In genomic region chr15:69576948-69577351, GRCh38 we compare ENCODE assay signal across 17 cellular contexts.
DNase-seq lines count a peak whose midpoint lies in the region; ATAC-seq and TF ChIP-seq lines count a peak whose summit lies in the region.
"Had no signal": no experiment of that assay in that cellular context is flagged by ENCODE, and none has a peak within 500 bp of the region (broad histone marks: within the 10 kb centered on the region; RNA-seq: fewer than 3 reads in every experiment).

No MANE protein-coding gene starts in this region.

- intact Hi-C loops in body of pancreas (cut with DNase I) = loop anchor here (10.0 kb wide), 1 partner anchor 908 kb away; no protein-coding TSS in a partner anchor
- intact Hi-C loops in sciatic nerve (cut with DNase I) = loop anchor here (10.0 kb wide), 1 partner anchor 898 kb away; no protein-coding TSS in a partner anchor

- WGBS in body of pancreas, 2 donors = 60 to 62% methylated on average over 2 to 4 of the region's 4 CpGs

- H3K4me1 ChIP-seq in body of pancreas = peaks cover 46% of the 10 kb centered on the region
- H3K4me1 ChIP-seq: parathyroid adenoma, testis had no signal

- TF ChIP-seq CTCF in 22Rv1 (IDR thresholded peaks at IDR 0.05) (0 out of 2 replicates have a peak, but pooled peaks have one; percentile 7), body of pancreas (IDR thresholded peaks at IDR 0.05) (peak in 1 of 7 experiments; percentile 9)

- no peaks in the 10 kb centered on the region for H3K27me3 ChIP-seq in body of pancreas
- H3K27me3 ChIP-seq: testis had no signal

- ATAC-seq in body of pancreas (peak; percentile 23), sciatic nerve (no peak)
- ATAC-seq: activated naive CD8-positive, alpha-beta T cell treated with anti-CD3 and anti-CD28 coated beads, Interleukin-2, amount 50 U/mL, for 24 hours; K562 had no signal

- no peak for TF ChIP-seq POLR2A in body of pancreas (IDR thresholded peaks at IDR 0.05)

- H3K4me3 ChIP-seq in body of pancreas = no peak overlapping the region
- H3K4me3 ChIP-seq: cardiac muscle cell, K562, skin epidermis, testis had no signal

- H3K36me3 ChIP-seq in body of pancreas (replicated peaks in 1 of 2; ENCODE audit: insufficient read depth in 1 of 2, low read depth in 2 of 2) = no peaks in the 10 kb centered on the region
- H3K36me3 ChIP-seq: cardiac muscle cell had no signal

- DNase-seq in COR-L47 (lab: John Stamatoyannopoulos, UW) (peak; percentile 49), NCI-H2196 treated with DMSO at 0.1 percent for 48 hours (lab: John Stamatoyannopoulos, UW; ENCODE audit: unreplicated experiment) (peak; percentile 68), body of pancreas (peak; percentile 37 to 78 (median 66)), globus pallidus (ENCODE audit: low spot score) (no peak), NCI-H1436 (lab: John Stamatoyannopoulos, UW) (no peak), sciatic nerve (ENCODE audit: low spot score) (no peak)
- DNase-seq: activated naive CD8-positive, alpha-beta T cell treated with anti-CD3 and anti-CD28 coated beads, Interleukin-2, amount 50 U/mL, for 24 hours; left ventricle myocardium superior; NCI-H1048; NCI-H2171; Right ventricle myocardium superior; testis had no signal

- H3K27ac ChIP-seq in 22Rv1 = peak overlapping the region; percentile 72
- H3K27ac ChIP-seq in body of pancreas = peak overlapping the region in 1 of 4 donors; percentile 35
- H3K27ac ChIP-seq: cardiac muscle cell, parathyroid adenoma, skin epidermis, testis had no signal

- no peaks in the 10 kb centered on the region for H3K9me3 ChIP-seq in body of pancreas
- H3K9me3 ChIP-seq: testis had no signal

Comparison
In these comparisons a context has a peak if more than half of its experiments do, and no peak if none do; other contexts are left out.
1. DNase-seq: peak in COR-L47 (single experiment), NCI-H2196 treated with DMSO at 0.1 percent for 48 hours (single experiment) and body of pancreas (4 of 4); none in globus pallidus (single experiment), NCI-H1436 (single experiment) and sciatic nerve (single experiment).